26 cellular contexts compared by ENCODE assay signal in the genomic region with DNA sequence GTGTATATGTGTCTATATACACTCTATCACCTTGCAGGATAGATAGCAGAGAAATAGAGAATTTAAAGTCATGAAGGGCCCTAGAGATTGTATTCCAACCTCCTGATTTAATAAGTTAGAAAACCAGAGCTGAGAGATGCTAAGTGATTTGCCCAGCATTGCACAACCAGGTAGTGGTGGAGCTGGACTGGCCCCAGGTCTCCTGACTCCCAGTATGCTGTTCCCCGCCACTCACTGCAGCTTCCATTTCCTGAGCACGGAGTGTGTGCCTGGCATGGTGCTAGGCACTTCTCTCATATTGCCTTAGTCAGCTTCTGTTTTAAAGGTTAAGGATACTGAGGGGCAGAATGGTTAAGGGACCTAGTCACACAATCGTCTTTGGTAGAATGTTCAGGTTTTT.
"Had no signal": no experiment of that assay in that cellular context is flagged by ENCODE, and none has a peak within 500 bp of the region (broad histone marks: within the 10 kb centered on the region; RNA-seq: fewer than 3 reads in every experiment).

No MANE protein-coding gene starts in this region.

- FAIRE-seq: urothelium cell line had no signal

- H3K36me3 ChIP-seq: stomach, suprapubic skin, thoracic aorta, thyroid gland, tibial artery, tibial nerve, transverse colon, upper lobe of left lung, uterus, vagina had no signal

- H3K27ac ChIP-seq: stomach, suprapubic skin, testis, thoracic aorta, thyroid gland, tibial artery, tibial nerve, transverse colon, upper lobe of left lung, uterus, vagina had no signal

- H3K4me1 ChIP-seq: stomach, suprapubic skin, testis, tibial artery, tibial nerve, transverse colon, upper lobe of left lung, uterus, vagina had no signal

- DNase-seq: stimulated activated CD4-positive, alpha-beta T cell treated with anti-CD3 and anti-CD28 coated beads, Interleukin-2, amount 100 ng/mL, for 48 hours; stimulated activated CD4-positive, alpha-beta T cell treated with anti-CD3 and anti-CD28 coated beads, Interleukin-4, amount 100 ng/mL, for 1 hour; stimulated activated CD4-positive, alpha-beta T cell treated with anti-CD3 and anti-CD28 coated beads, Interleukin-4, amount 100 ng/mL, for 24 hours; stimulated activated CD4-positive, alpha-beta T cell treated with anti-CD3 and anti-CD28 coated beads, Interleukin-4, amount 100 ng/mL, for 4 hours; stimulated activated CD8-positive, alpha-beta memory T cell treated with anti-CD3 and anti-CD28 coated beads, Interleukin-4, amount 100 ng/mL, for 48 hours; stimulated activated naive B cell treated with anti-CD40 and anti-IgM and Interleukin-4, amounts not matched to agents 10 μg/mL and 1 μg/mL and 100 μg/mL, for 72 hours; stimulated activated naive CD4-positive, alpha-beta T cell; stimulated activated naive CD4-positive, alpha-beta T cell treated with Interleukin-2 at 50 U/mL for 16 hours; stimulated activated naive CD8-positive, alpha-beta T cell treated with anti-CD3 and anti-CD28 coated beads, Interleukin-15, amount 100 ng/mL, for 72 hours; stimulated activated naive CD8-positive, alpha-beta T cell treated with anti-CD3 and anti-CD28 coated beads, Interleukin-15, Interleukin-2, amounts not matched to agents 100 U/mL and 50 U/mL, for 24 hours; stomach; substantia nigra; testis; thyroid gland; tibial artery; transverse colon; trophoblast cell; uterus had no signal

- H3K4me3 ChIP-seq: stomach, suprapubic skin, testis, thoracic aorta, thyroid gland, tibial artery, tibial nerve, transverse colon, upper lobe of left lung, uterus, vagina had no signal

- H3K9me3 ChIP-seq: stomach, suprapubic skin, testis, thoracic aorta, thyroid gland, tibial artery, tibial nerve, transverse colon, upper lobe of left lung, uterus, vagina had no signal

- ATAC-seq: stimulated activated effector memory CD8-positive, alpha-beta T cell treated with anti-CD3 and anti-CD28 coated beads, Interleukin-12 subunit alpha, Interleukin-12 subunit beta, amount 100 ng/mL, for 72 hours; stimulated activated memory B cell treated with anti-CD40 and anti-IgM and Interleukin-4, amounts not matched to agents 10 μg/mL and 1 μg/mL and 100 μg/mL, for 72 hours; stimulated activated naive B cell treated with anti-CD40 and anti-IgM and Interleukin-4, amounts not matched to agents 10 μg/mL and 1 μg/mL and 100 μg/mL, for 72 hours; stimulated activated naive CD8-positive, alpha-beta T cell treated with anti-CD3 and anti-CD28 coated beads, Interleukin-15, amount 100 ng/mL, for 72 hours; stimulated activated naive CD8-positive, alpha-beta T cell treated with anti-CD3 and anti-CD28 coated beads, Interleukin-15, Interleukin-2, amounts not matched to agents 100 U/mL and 50 U/mL, for 24 hours had no signal

- H3K27me3 ChIP-seq: stomach, suprapubic skin, testis, thyroid gland, tibial artery, transverse colon, upper lobe of left lung, uterus, vagina had no signal
